Comparison of ENCODE assay signal across 8 cellular contexts in the genomic region with DNA sequence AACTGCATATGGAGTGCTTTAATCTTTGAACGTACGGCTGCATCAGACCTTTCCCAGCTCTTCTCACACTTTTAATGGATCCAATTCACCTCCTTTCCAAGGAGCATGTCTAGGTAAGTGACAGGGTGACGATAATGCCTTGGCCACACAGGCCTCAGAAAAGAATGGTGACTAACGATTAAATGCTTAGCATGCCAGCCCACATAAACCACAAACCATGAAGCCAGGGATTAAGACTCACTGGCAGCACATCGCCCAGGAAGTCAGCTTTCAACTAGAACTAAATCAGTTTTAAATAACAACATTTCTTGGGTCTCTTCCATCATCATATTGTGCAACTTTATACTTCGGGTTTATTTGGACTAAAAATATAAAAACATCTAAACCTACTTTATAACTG. TPM values are rescaled to one million over a fixed set of nuclear protein-coding genes. Genes with fewer than 3 reads are reported as not detected.
DNase-seq lines count a peak whose midpoint lies in the region; ATAC-seq and TF ChIP-seq lines count a peak whose summit lies in the region.
"Had no signal": no experiment of that assay in that cellular context is flagged by ENCODE, and none has a peak within 500 bp of the region (broad histone marks: within the 10 kb centered on the region; RNA-seq: fewer than 3 reads in every experiment).

No MANE protein-coding gene starts in this region.

- H3K27ac Mint-ChIP-seq in stimulated activated effector memory CD8-positive, alpha-beta T cell treated with anti-CD3 and anti-CD28 coated beads, Interleukin-12 subunit alpha, Interleukin-12 subunit beta, amount 100 ng/mL, for 72 hours, result peak overlapping the region; percentile 29

- no peak overlapping the region for H3K4me3 ChIP-seq in Jurkat, Clone E6-1 (ENCODE audit: low read length)
- no peak overlapping the region for H3K4me3 ChIP-seq in WERI-Rb-1 (ENCODE audit: low read depth, low read length)

- DNase-seq in Jurkat, Clone E6-1 (ENCODE audit: low read depth, low spot score), result peak; percentile 50
- DNase-seq in WERI-Rb-1 (peak; percentile 14), foreskin melanocyte (peak; percentile 52), mucosa of gallbladder (ENCODE audit: low spot score) (no peak), NCI-H128 (lab: John Stamatoyannopoulos, UW; ENCODE audit: unreplicated experiment) (no peak), GM19240 (ENCODE audit: insufficient read length, low spot score) (no peak)
- DNase-seq in stimulated activated effector memory CD8-positive, alpha-beta T cell treated with anti-CD3 and anti-CD28 coated beads, Interleukin-12 subunit alpha, Interleukin-12 subunit beta, amount 100 ng/mL, for 72 hours (ENCODE audit: low spot score in 2 of 2), result no peak

- H3K9me3 Mint-ChIP-seq in stimulated activated effector memory CD8-positive, alpha-beta T cell treated with anti-CD3 and anti-CD28 coated beads, Interleukin-12 subunit alpha, Interleukin-12 subunit beta, amount 100 ng/mL, for 72 hours, result no peaks in the 10 kb centered on the region
- H3K9me3 Mint-ChIP-seq: nephron had no signal

- H3K4me1 Mint-ChIP-seq in stimulated activated effector memory CD8-positive, alpha-beta T cell treated with anti-CD3 and anti-CD28 coated beads, Interleukin-12 subunit alpha, Interleukin-12 subunit beta, amount 100 ng/mL, for 72 hours, result peaks cover 13% of the 10 kb centered on the region

- ATAC-seq in stimulated activated effector memory CD8-positive, alpha-beta T cell treated with anti-CD3 and anti-CD28 coated beads, Interleukin-12 subunit alpha, Interleukin-12 subunit beta, amount 100 ng/mL, for 72 hours, result peak; percentile 92

- H3K4me3 Mint-ChIP-seq in stimulated activated effector memory CD8-positive, alpha-beta T cell treated with anti-CD3 and anti-CD28 coated beads, Interleukin-12 subunit alpha, Interleukin-12 subunit beta, amount 100 ng/mL, for 72 hours, result no peak overlapping the region
- H3K4me3 Mint-ChIP-seq: nephron had no signal

- no peaks in the 10 kb centered on the region for H3K36me3 Mint-ChIP-seq in stimulated activated effector memory CD8-positive, alpha-beta T cell treated with anti-CD3 and anti-CD28 coated beads, Interleukin-12 subunit alpha, Interleukin-12 subunit beta, amount 100 ng/mL, for 72 hours

- no peaks in the 10 kb centered on the region for H3K36me3 ChIP-seq in WERI-Rb-1

- no peaks in the 10 kb centered on the region for H3K27me3 ChIP-seq in WERI-Rb-1 (ENCODE audit: insufficient read depth, low read depth, severe bottlenecking)

- no peak overlapping the region for H3K27ac ChIP-seq in WERI-Rb-1

- H3K9me3 ChIP-seq in WERI-Rb-1 (ENCODE audit: severe bottlenecking), result no peaks in the 10 kb centered on the region

- TF ChIP-seq CTCF in WERI-Rb-1 (IDR thresholded peaks at IDR 0.05; ENCODE audit: low read depth, low read length), result no peak

RNA-seq across cellular contexts. Expression of gene INPP4B, which starts 28.7 kb away (rescaled TPM):
- polyA plus RNA-seq in Jurkat, Clone E6-1 (2012; ENCODE audit: insufficient read depth, insufficient read length), result 1.2 TPM
- total RNA-seq in mucosa of gallbladder, result 16.0 TPM

Comparison
In these comparisons a context has a peak if more than half of its experiments do, and no peak if none do; other contexts are left out.
1. DNase-seq: peak in Jurkat, Clone E6-1 (single experiment), WERI-Rb-1 (single experiment) and foreskin melanocyte (single experiment); none in stimulated activated effector memory CD8-positive, alpha-beta T cell treated with anti-CD3 and anti-CD28 coated beads, Interleukin-12 subunit alpha, Interleukin-12 subunit beta, amount 100 ng/mL, for 72 hours (0 of 2), mucosa of gallbladder (single experiment), NCI-H128 (single experiment) and GM19240 (single experiment).